ENCODE assay signal across 14 cellular contexts in genomic region chr18:14097761-14098160, GRCh38. TPM values are rescaled to one million over a fixed set of nuclear protein-coding genes. Genes with fewer than 3 reads are reported as not detected.
DNase-seq lines count a peak whose midpoint lies in the region; ATAC-seq lines count a peak whose summit lies in the region.
"Had no signal": no experiment of that assay in that cellular context is flagged by ENCODE, and none has a peak within 500 bp of the region (broad histone marks: within the 10 kb centered on the region; RNA-seq: fewer than 3 reads in every experiment).

No MANE protein-coding gene starts in this region.

- peak overlapping the region; percentile 40 for H3K27ac Mint-ChIP-seq in activated CD8-positive, alpha-beta memory T cell treated with anti-CD3 and anti-CD28 coated beads, Interleukin-2, amount 10 ng/mL, durations not matched to agents 7 days and 5 days
- peak overlapping the region; percentile 16 for H3K27ac Mint-ChIP-seq in activated naive CD8-positive, alpha-beta T cell
- H3K27ac Mint-ChIP-seq in activated naive CD8-positive, alpha-beta T cell treated with anti-CD3 and anti-CD28 coated beads for 36 hours = no peak overlapping the region
- no peak overlapping the region for H3K27ac Mint-ChIP-seq in stimulated activated effector memory CD8-positive, alpha-beta T cell treated with anti-CD3 and anti-CD28 coated beads, Interleukin-12 subunit alpha, Interleukin-12 subunit beta, amount 100 ng/mL, for 72 hours
- H3K27ac Mint-ChIP-seq in stimulated activated naive B cell treated with anti-CD40 and anti-IgM and Interleukin-4, amounts not matched to agents 10 μg/mL and 1 μg/mL and 100 μg/mL, for 72 hours = no peak overlapping the region
- H3K27ac Mint-ChIP-seq: B cell; CD8-positive, alpha-beta T cell; GM23338 had no signal

- no peak overlapping the region for H3K4me3 Mint-ChIP-seq in activated CD8-positive, alpha-beta memory T cell treated with anti-CD3 and anti-CD28 coated beads, Interleukin-2, amount 10 ng/mL, durations not matched to agents 7 days and 5 days
- no peak overlapping the region for H3K4me3 Mint-ChIP-seq in activated naive CD8-positive, alpha-beta T cell
- no peak overlapping the region for H3K4me3 Mint-ChIP-seq in activated naive CD8-positive, alpha-beta T cell treated with anti-CD3 and anti-CD28 coated beads for 36 hours
- H3K4me3 Mint-ChIP-seq in stimulated activated effector memory CD8-positive, alpha-beta T cell treated with anti-CD3 and anti-CD28 coated beads, Interleukin-12 subunit alpha, Interleukin-12 subunit beta, amount 100 ng/mL, for 72 hours = no peak overlapping the region
- no peak overlapping the region for H3K4me3 Mint-ChIP-seq in stimulated activated naive B cell treated with anti-CD40 and anti-IgM and Interleukin-4, amounts not matched to agents 10 μg/mL and 1 μg/mL and 100 μg/mL, for 72 hours
- H3K4me3 Mint-ChIP-seq: B cell; CD8-positive, alpha-beta T cell; GM23338 had no signal

- CTCF ChIA-PET in activated CD8-positive, alpha-beta memory T cell treated with anti-CD3 and anti-CD28 coated beads, Interleukin-2, amount 10 ng/mL, durations not matched to agents 7 days and 5 days (lab: Charles Lee) = interaction anchor here (1.5 to 2.4 kb wide), 2 partner anchors 11 to 297 kb away, joined by 3 to 11 read pairs; no protein-coding TSS in a partner anchor

- DNase-seq in activated CD8-positive, alpha-beta memory T cell treated with anti-CD3 and anti-CD28 coated beads, Interleukin-2, amount 10 ng/mL, durations not matched to agents 7 days and 5 days = no peak
- no peak for DNase-seq in activated CD8-positive, alpha-beta memory T cell treated with anti-CD3 and anti-CD28 coated beads for 24 hours
- DNase-seq in activated naive CD8-positive, alpha-beta T cell treated with anti-CD3 and anti-CD28 coated beads for 36 hours = no peak
- no peak for DNase-seq in stimulated activated effector memory CD8-positive, alpha-beta T cell treated with anti-CD3 and anti-CD28 coated beads, Interleukin-12 subunit alpha, Interleukin-12 subunit beta, amount 100 ng/mL, for 72 hours (ENCODE audit: low spot score in 2 of 2)
- no peak for DNase-seq in stimulated activated naive B cell treated with anti-CD40 and anti-IgM and Interleukin-4, amounts not matched to agents 10 μg/mL and 1 μg/mL and 100 μg/mL, for 72 hours
- DNase-seq: Calu3; CD8-positive, alpha-beta T cell; DMS79 treated with DMSO at 0.1 percent for 48 hours; GF-D8; HCEC 1CT had no signal

- H3K9me3 Mint-ChIP-seq in activated CD8-positive, alpha-beta memory T cell treated with anti-CD3 and anti-CD28 coated beads, Interleukin-2, amount 10 ng/mL, durations not matched to agents 7 days and 5 days (ENCODE audit: low read depth) = no peaks in the 10 kb centered on the region
- H3K9me3 Mint-ChIP-seq in activated naive CD8-positive, alpha-beta T cell (ENCODE audit: low read depth) = no peaks in the 10 kb centered on the region
- H3K9me3 Mint-ChIP-seq in activated naive CD8-positive, alpha-beta T cell treated with anti-CD3 and anti-CD28 coated beads for 36 hours = no peaks in the 10 kb centered on the region
- H3K9me3 Mint-ChIP-seq in stimulated activated effector memory CD8-positive, alpha-beta T cell treated with anti-CD3 and anti-CD28 coated beads, Interleukin-12 subunit alpha, Interleukin-12 subunit beta, amount 100 ng/mL, for 72 hours = peaks cover 8% of the 10 kb centered on the region
- H3K9me3 Mint-ChIP-seq in stimulated activated naive B cell treated with anti-CD40 and anti-IgM and Interleukin-4, amounts not matched to agents 10 μg/mL and 1 μg/mL and 100 μg/mL, for 72 hours = peaks cover 0 to 2% of the 10 kb centered on the region in 2 donors
- H3K9me3 Mint-ChIP-seq: CD8-positive, alpha-beta T cell had no signal

- H3K27me3 Mint-ChIP-seq in activated CD8-positive, alpha-beta memory T cell treated with anti-CD3 and anti-CD28 coated beads, Interleukin-2, amount 10 ng/mL, durations not matched to agents 7 days and 5 days = no peaks in the 10 kb centered on the region
- no peaks in the 10 kb centered on the region for H3K27me3 Mint-ChIP-seq in activated naive CD8-positive, alpha-beta T cell
- H3K27me3 Mint-ChIP-seq in activated naive CD8-positive, alpha-beta T cell treated with anti-CD3 and anti-CD28 coated beads for 36 hours = no peaks in the 10 kb centered on the region
- no peaks in the 10 kb centered on the region for H3K27me3 Mint-ChIP-seq in stimulated activated naive B cell treated with anti-CD40 and anti-IgM and Interleukin-4, amounts not matched to agents 10 μg/mL and 1 μg/mL and 100 μg/mL, for 72 hours
- H3K27me3 Mint-ChIP-seq: B cell had no signal

- ATAC-seq in activated CD8-positive, alpha-beta memory T cell treated with anti-CD3 and anti-CD28 coated beads, Interleukin-2, amount 10 ng/mL, durations not matched to agents 7 days and 5 days = peak; percentile 22
- peak; percentile 82 for ATAC-seq in stimulated activated effector memory CD8-positive, alpha-beta T cell treated with anti-CD3 and anti-CD28 coated beads, Interleukin-12 subunit alpha, Interleukin-12 subunit beta, amount 100 ng/mL, for 72 hours
- ATAC-seq in activated CD4-positive, CD25-positive, alpha-beta regulatory T cell treated with anti-CD3 and anti-CD28 coated beads, Interleukin-2, amount 50 U/mL, for 24 hours = no peak
- ATAC-seq in stimulated activated naive B cell treated with anti-CD40 and anti-IgM and Interleukin-4, amounts not matched to agents 10 μg/mL and 1 μg/mL and 100 μg/mL, for 72 hours (replicated peaks) = no peak
- ATAC-seq: CD8-positive, alpha-beta T cell; GM23338 had no signal

- peaks cover 46% of the 10 kb centered on the region for H3K36me3 Mint-ChIP-seq in activated CD8-positive, alpha-beta memory T cell treated with anti-CD3 and anti-CD28 coated beads, Interleukin-2, amount 10 ng/mL, durations not matched to agents 7 days and 5 days
- H3K36me3 Mint-ChIP-seq in activated naive CD8-positive, alpha-beta T cell = peaks cover 4% of the 10 kb centered on the region
- peaks cover 35% of the 10 kb centered on the region for H3K36me3 Mint-ChIP-seq in activated naive CD8-positive, alpha-beta T cell treated with anti-CD3 and anti-CD28 coated beads for 36 hours
- no peaks in the 10 kb centered on the region for H3K36me3 Mint-ChIP-seq in stimulated activated effector memory CD8-positive, alpha-beta T cell treated with anti-CD3 and anti-CD28 coated beads, Interleukin-12 subunit alpha, Interleukin-12 subunit beta, amount 100 ng/mL, for 72 hours
- peaks cover 6 to 20% of the 10 kb centered on the region in 2 donors for H3K36me3 Mint-ChIP-seq in stimulated activated naive B cell treated with anti-CD40 and anti-IgM and Interleukin-4, amounts not matched to agents 10 μg/mL and 1 μg/mL and 100 μg/mL, for 72 hours

- peaks cover 45% of the 10 kb centered on the region for H3K4me1 Mint-ChIP-seq in activated CD8-positive, alpha-beta memory T cell treated with anti-CD3 and anti-CD28 coated beads, Interleukin-2, amount 10 ng/mL, durations not matched to agents 7 days and 5 days
- peaks cover 29% of the 10 kb centered on the region for H3K4me1 Mint-ChIP-seq in activated naive CD8-positive, alpha-beta T cell (ENCODE audit: low read depth)
- peaks cover 26% of the 10 kb centered on the region for H3K4me1 Mint-ChIP-seq in activated naive CD8-positive, alpha-beta T cell treated with anti-CD3 and anti-CD28 coated beads for 36 hours
- peaks cover 22% of the 10 kb centered on the region for H3K4me1 Mint-ChIP-seq in stimulated activated effector memory CD8-positive, alpha-beta T cell treated with anti-CD3 and anti-CD28 coated beads, Interleukin-12 subunit alpha, Interleukin-12 subunit beta, amount 100 ng/mL, for 72 hours
- peaks cover 3 to 14% of the 10 kb centered on the region in 2 donors for H3K4me1 Mint-ChIP-seq in stimulated activated naive B cell treated with anti-CD40 and anti-IgM and Interleukin-4, amounts not matched to agents 10 μg/mL and 1 μg/mL and 100 μg/mL, for 72 hours
- H3K4me1 Mint-ChIP-seq: B cell had no signal

RNA-seq across cellular contexts. Expression of gene ZNF519, which starts 34.5 kb away (rescaled TPM):
- 10 to 100 TPM; 24.6 to 32.9 TPM for total RNA-seq in activated CD8-positive, alpha-beta memory T cell treated with anti-CD3 and anti-CD28 coated beads, Interleukin-2, amount 10 ng/mL, durations not matched to agents 7 days and 5 days
- 10 to 100 TPM; 13.0 to 13.5 TPM for total RNA-seq in activated naive CD8-positive, alpha-beta T cell treated with anti-CD3 and anti-CD28 coated beads for 36 hours

Comparison
In these comparisons a context has a peak if more than half of its experiments do, and no peak if none do; other contexts are left out.
1. H3K27ac Mint-ChIP-seq: peak in activated CD8-positive, alpha-beta memory T cell treated with anti-CD3 and anti-CD28 coated beads, Interleukin-2, amount 10 ng/mL, durations not matched to agents 7 days and 5 days (single experiment) and activated naive CD8-positive, alpha-beta T cell (single experiment); none in activated naive CD8-positive, alpha-beta T cell treated with anti-CD3 and anti-CD28 coated beads for 36 hours (single experiment), stimulated activated effector memory CD8-positive, alpha-beta T cell treated with anti-CD3 and anti-CD28 coated beads, Interleukin-12 subunit alpha, Interleukin-12 subunit beta, amount 100 ng/mL, for 72 hours (single experiment) and stimulated activated naive B cell treated with anti-CD40 and anti-IgM and Interleukin-4, amounts not matched to agents 10 μg/mL and 1 μg/mL and 100 μg/mL, for 72 hours (single experiment).
2. ATAC-seq: peak in activated CD8-positive, alpha-beta memory T cell treated with anti-CD3 and anti-CD28 coated beads, Interleukin-2, amount 10 ng/mL, durations not matched to agents 7 days and 5 days (single experiment) and stimulated activated effector memory CD8-positive, alpha-beta T cell treated with anti-CD3 and anti-CD28 coated beads, Interleukin-12 subunit alpha, Interleukin-12 subunit beta, amount 100 ng/mL, for 72 hours (single experiment); none in activated CD4-positive, CD25-positive, alpha-beta regulatory T cell treated with anti-CD3 and anti-CD28 coated beads, Interleukin-2, amount 50 U/mL, for 24 hours (0 of 2) and stimulated activated naive B cell treated with anti-CD40 and anti-IgM and Interleukin-4, amounts not matched to agents 10 μg/mL and 1 μg/mL and 100 μg/mL, for 72 hours (0 of 2).